ENCODE assay signal across 9 cellular contexts in genomic region chr14:31945074-31945613, GRCh38.
DNase-seq lines count a peak whose midpoint lies in the region; ATAC-seq and TF ChIP-seq lines count a peak whose summit lies in the region.
"Had no signal": no experiment of that assay in that cellular context is flagged by ENCODE, and none has a peak within 500 bp of the region (broad histone marks: within the 10 kb centered on the region; RNA-seq: fewer than 3 reads in every experiment).

No MANE protein-coding gene starts in this region.

- no peaks in the 10 kb centered on the region for H3K9me3 ChIP-seq in CD8-positive, alpha-beta T cell (ENCODE audit: low read length)
- H3K9me3 ChIP-seq in mammary epithelial cell (replicated peaks; ENCODE audit: insufficient read depth, low read length) = no peaks in the 10 kb centered on the region

- H3K4me1 Mint-ChIP-seq in CD8-positive, alpha-beta T cell (ENCODE audit: low read depth) = peaks cover 22% of the 10 kb centered on the region

- CTCF ChIA-PET in CD8-positive, alpha-beta T cell (lab: Charles Lee) = interaction anchor here (0.6 kb wide), 1 partner anchor 18 kb away, joined by 3 read pairs; no protein-coding TSS in a partner anchor
- CTCF ChIA-PET in mammary epithelial cell (lab: Charles Lee; ENCODE audit: low non-redundant PET) = no interaction called here

- H4K20me1 ChIP-seq in mammary epithelial cell (ENCODE audit: insufficient read depth, low read length) = no peaks in the 10 kb centered on the region

- no TSS peak for BruUV-seq in mammary epithelial cell (replicated peaks; lab: Mats Ljungman, UMichigan)

- H3K27ac Mint-ChIP-seq in CD8-positive, alpha-beta T cell = peak overlapping the region; percentile 58

- dilution Hi-C loops in mammary epithelial cell (cut with HindIII; ENCODE audit: low sequenced_read_pairs) = no loop called here

- no peak overlapping the region for H3K4me2 ChIP-seq in mammary epithelial cell (ENCODE audit: insufficient read depth, low read depth, low read length)

- intact Hi-C loops in CD8-positive, alpha-beta T cell (cut with DNase I, micrococcal nuclease) = no loop called here
- intact Hi-C loops in mammary epithelial cell (cut with micrococcal nuclease) = loop anchor here (5.0 kb wide), 2 partner anchors 47 to 567 kb away; no protein-coding TSS in a partner anchor

- peaks cover 12% of the 10 kb centered on the region for H3K4me1 ChIP-seq in CD8-positive, alpha-beta T cell (ENCODE audit: insufficient read depth, low read length)
- H3K4me1 ChIP-seq in mammary epithelial cell (ENCODE audit: insufficient read depth, low read length) = peaks cover 58% of the 10 kb centered on the region

- peak overlapping the region; percentile 76 for H2AFZ ChIP-seq in mammary epithelial cell (ENCODE audit: low read depth, low read length)

- no peaks in the 10 kb centered on the region for H3K27me3 ChIP-seq in CD8-positive, alpha-beta T cell (ENCODE audit: insufficient read depth, low read length)
- no peaks in the 10 kb centered on the region for H3K27me3 ChIP-seq in mammary epithelial cell (ENCODE audit: insufficient read depth, low read length)

- no peak overlapping the region for H3K9ac ChIP-seq in mammary epithelial cell (ENCODE audit: insufficient read depth, low read length)

- WGBS in mammary epithelial cell (ENCODE audit: low coverage, missing lambda C conversion rate) = 85% methylated on average over 2 of the region's 3 CpGs

- POLR2A ChIA-PET in CD8-positive, alpha-beta T cell (lab: Charles Lee) = no interaction called here

- no peaks in the 10 kb centered on the region for H3K79me2 ChIP-seq in mammary epithelial cell (ENCODE audit: insufficient read depth, low read length)

- no peaks in the 10 kb centered on the region for H3K9me3 Mint-ChIP-seq in CD8-positive, alpha-beta T cell

- no peak for DNase-seq in CD8-positive, alpha-beta T cell
- peak; percentile 66 for DNase-seq in NCI-H1436 (lab: John Stamatoyannopoulos, UW)
- DNase-seq in mammary epithelial cell = no peak
- DNase-seq in COLO829 (ENCODE audit: low spot score) = no peak
- DNase-seq in midbrain (lab: John Stamatoyannopoulos, UW) = no peak
- DNase-seq: NCI-H187 treated with DMSO at 0.1 percent for 48 hours had no signal

- H3K27ac ChIP-seq in CD8-positive, alpha-beta T cell (ENCODE audit: low read depth, low read length) = no peak overlapping the region
- peak overlapping the region; percentile 4 for H3K27ac ChIP-seq in mammary epithelial cell (ENCODE audit: insufficient read depth, low read depth, low read length)

- peak overlapping the region; percentile 27 for H3K4me3 Mint-ChIP-seq in CD8-positive, alpha-beta T cell

- H3K4me3 ChIP-seq in CD8-positive, alpha-beta T cell (ENCODE audit: low read depth, low read length) = no peak overlapping the region
- no peak overlapping the region for H3K4me3 ChIP-seq in mammary epithelial cell (replicated peaks in 1 of 3; ENCODE audit: insufficient read depth in 1 of 3, low read depth in 2 of 3, low read length in 3 of 3)

- no peak for TF ChIP-seq CTCF in CD8-positive, alpha-beta T cell (IDR thresholded peaks at IDR 0.05)
- no peak for TF ChIP-seq CTCF in mammary epithelial cell (conservative IDR thresholded peaks at IDR 0.05 in 1 of 2, IDR thresholded peaks at IDR 0.05 in 1 of 2; ENCODE audit: extremely low read depth in 1 of 2, insufficient read depth in 1 of 2, low read depth in 1 of 2, low read length in 2 of 2)

- no peaks in the 10 kb centered on the region for H3K36me3 ChIP-seq in CD8-positive, alpha-beta T cell (ENCODE audit: insufficient read depth, low read length)
- no peaks in the 10 kb centered on the region for H3K36me3 ChIP-seq in mammary epithelial cell (ENCODE audit: insufficient read depth, low read length)

- H3K27me3 Mint-ChIP-seq in CD8-positive, alpha-beta T cell (ENCODE audit: low read depth) = peaks cover 3% of the 10 kb centered on the region

- in situ Hi-C loops in mammary epithelial cell (cut with MboI; ENCODE audit: low sequenced_read_pairs in 2 of 2) = loop anchor here (10.0 to 25.0 kb wide), 4 partner anchors 310 to 517 kb away; no protein-coding TSS in a partner anchor

- H3K36me3 Mint-ChIP-seq in CD8-positive, alpha-beta T cell = no peaks in the 10 kb centered on the region

- ATAC-seq in CD8-positive, alpha-beta T cell = peak; percentile 88
- peak; percentile 54 for ATAC-seq in GM19025 (IDR thresholded peaks at IDR 0.05; ENCODE audit: low read depth, unreplicated experiment)
- no peak for ATAC-seq in HG03095 (IDR thresholded peaks at IDR 0.05; ENCODE audit: unreplicated experiment)
- no peak for ATAC-seq in GM18861 (IDR thresholded peaks at IDR 0.05; ENCODE audit: unreplicated experiment)

Comparison
In these comparisons a context has a peak if more than half of its experiments do, and no peak if none do; other contexts are left out.
1. ATAC-seq: peak in CD8-positive, alpha-beta T cell (single experiment) and GM19025 (single experiment); none in HG03095 (single experiment) and GM18861 (single experiment).